ENCODE assay signal across 22 cellular contexts in genomic region chrX:31297881-31298280, GRCh38.
DNase-seq lines count a peak whose midpoint lies in the region; FAIRE-seq and TF ChIP-seq lines count a peak whose summit lies in the region.
"Had no signal": no experiment of that assay in that cellular context is flagged by ENCODE, and none has a peak within 500 bp of the region (broad histone marks: within the 10 kb centered on the region; RNA-seq: fewer than 3 reads in every experiment).

No MANE protein-coding gene starts in this region.

- peak overlapping the region; percentile 14 for H3K4me2 ChIP-seq in keratinocyte (ENCODE audit: control insufficient read depth, extremely low read depth, insufficient read depth, low read depth, low read length)
- H3K4me2 ChIP-seq: BLaER1 treated with 17β-estradiol and CSF1 and Interleukin-3, amounts not matched to agents 10 nM and 100 nM had no signal

- H3K9ac ChIP-seq in keratinocyte (ENCODE audit: control insufficient read depth, extremely low read depth, insufficient read depth, low read length) = no peak overlapping the region
- H3K9ac ChIP-seq: BLaER1 treated with 17β-estradiol and CSF1 and Interleukin-3, amounts not matched to agents 10 nM and 100 nM; GM23248 had no signal

- peak overlapping the region; percentile 54 for H2AFZ ChIP-seq in keratinocyte (ENCODE audit: control insufficient read depth, low read length)
- H2AFZ ChIP-seq: GM23248 had no signal

- H3K4me3 ChIP-seq in epithelial cell of esophagus (ENCODE audit: low read length) (no peak overlapping the region), keratinocyte (ENCODE audit: control insufficient read depth in 2 of 3, extremely low read depth in 1 of 3, insufficient read depth in 2 of 3, low read depth in 1 of 3, low read length in 3 of 3) (no peak overlapping the region)
- H3K4me3 ChIP-seq: BLaER1 treated with 17β-estradiol and CSF1 and Interleukin-3, amounts not matched to agents 10 nM and 100 nM; GM23248; HAP-1 had no signal

- DNase-seq in RWPE1 (ENCODE audit: low spot score) (peak; percentile 52), epithelial cell of esophagus (ENCODE audit: low read depth) (peak; percentile 81), keratinocyte (ENCODE audit: low read depth, low spot score) (peak; percentile 76), NCI-H446 (lab: John Stamatoyannopoulos, UW) (no peak), NOMO-1 (lab: John Stamatoyannopoulos, UW; ENCODE audit: unreplicated experiment in 2 of 2) (no peak), NCI-H2196 treated with DMSO at 0.1 percent for 48 hours (lab: John Stamatoyannopoulos, UW; ENCODE audit: unreplicated experiment) (no peak)
- DNase-seq: CD4-positive, CD25-positive, alpha-beta regulatory T cell; CD8-positive, alpha-beta memory T cell; COR-L47; DMS 273 treated with DMSO at 0.1 percent for 48 hours; DMS53; DND-41; EL; GM23248; IMR-90 had no signal

- CTCF ChIA-PET in RWPE1 (lab: Yijun Ruan, JAX) = interaction anchor here (0.6 kb wide), 1 partner anchor 346 kb away, joined by 4 read pairs; no protein-coding TSS in a partner anchor

- TF ChIP-seq CTCF in RWPE1 (conservative IDR thresholded peaks at IDR 0.05; ENCODE audit: low read depth) (no peak), epithelial cell of esophagus (IDR thresholded peaks at IDR 0.05; ENCODE audit: insufficient read depth, low read depth, low read length, missing control alignments) (no peak), keratinocyte (optimal IDR thresholded peaks at IDR 0.05 in 1 of 3, IDR thresholded peaks at IDR 0.05 in 1 of 3, conservative IDR thresholded peaks at IDR 0.05 in 1 of 3; ENCODE audit: extremely low read depth in 1 of 3, insufficient read depth in 2 of 3, low read length in 3 of 3) (no peak)

- no peaks in the 10 kb centered on the region for H3K27me3 ChIP-seq in keratinocyte (ENCODE audit: control insufficient read depth, extremely low read depth, insufficient read depth, low read length)

- no peaks in the 10 kb centered on the region for H3K9me1 ChIP-seq in keratinocyte (ENCODE audit: control insufficient read depth, extremely low read depth, insufficient read depth, low read length)

- H3K27ac ChIP-seq in RWPE1 = no peak overlapping the region
- peak overlapping the region; percentile 51 for H3K27ac ChIP-seq in keratinocyte (ENCODE audit: control insufficient read depth, insufficient read depth, low read length)
- H3K27ac ChIP-seq: BLaER1 treated with 17β-estradiol and CSF1 and Interleukin-3, amounts not matched to agents 10 nM and 100 nM; GM23248; HL-60 had no signal

- H4K20me1 ChIP-seq in keratinocyte (ENCODE audit: control insufficient read depth, extremely low read depth, insufficient read depth, low read length) = no peaks in the 10 kb centered on the region
- H4K20me1 ChIP-seq: BLaER1 treated with 17β-estradiol and CSF1 and Interleukin-3, amounts not matched to agents 10 nM and 100 nM had no signal

- no peaks in the 10 kb centered on the region for H3K9me3 ChIP-seq in keratinocyte (ENCODE audit: control insufficient read depth, low read depth, low read length)
- H3K9me3 ChIP-seq: HAP-1 had no signal

- POLR2A ChIA-PET in RWPE1 (lab: Yijun Ruan, JAX; ENCODE audit: low non-redundant PET) = no interaction called here

- FAIRE-seq in G401.6 (lab: Jason Lieb, UNC) = peak; percentile 19
- peak; percentile 80 for FAIRE-seq in keratinocyte (lab: Jason Lieb, UNC)
- FAIRE-seq: GM12891, GM19239, HTR-8/SVneo had no signal

- H3K36me3 ChIP-seq in keratinocyte (ENCODE audit: control insufficient read depth in 2 of 2, extremely low read depth in 1 of 2, insufficient read depth in 2 of 2, low read length in 2 of 2) = no peaks in the 10 kb centered on the region
- H3K36me3 ChIP-seq: HAP-1 had no signal

- H3K79me2 ChIP-seq in keratinocyte (ENCODE audit: control insufficient read depth, insufficient read depth, low read length) = no peaks in the 10 kb centered on the region

- H3K4me1 ChIP-seq in keratinocyte (ENCODE audit: control insufficient read depth, extremely low read depth, insufficient read depth, low read length) = peaks cover 16% of the 10 kb centered on the region
- H3K4me1 ChIP-seq: BLaER1 treated with 17β-estradiol and CSF1 and Interleukin-3, amounts not matched to agents 10 nM and 100 nM; HAP-1 had no signal

- dilution Hi-C loops in keratinocyte (cut with MboI; ENCODE audit: extremely low pct_ligation_motif_present, low sequenced_read_pairs) = no loop called here

Comparison
In these comparisons a context has a peak if more than half of its experiments do, and no peak if none do; other contexts are left out.
1. DNase-seq: peak in RWPE1 (single experiment), epithelial cell of esophagus (single experiment) and keratinocyte (single experiment); none in NCI-H446 (0 of 2), NOMO-1 (0 of 2) and NCI-H2196 treated with DMSO at 0.1 percent for 48 hours (single experiment).